In the genomic region with DNA sequence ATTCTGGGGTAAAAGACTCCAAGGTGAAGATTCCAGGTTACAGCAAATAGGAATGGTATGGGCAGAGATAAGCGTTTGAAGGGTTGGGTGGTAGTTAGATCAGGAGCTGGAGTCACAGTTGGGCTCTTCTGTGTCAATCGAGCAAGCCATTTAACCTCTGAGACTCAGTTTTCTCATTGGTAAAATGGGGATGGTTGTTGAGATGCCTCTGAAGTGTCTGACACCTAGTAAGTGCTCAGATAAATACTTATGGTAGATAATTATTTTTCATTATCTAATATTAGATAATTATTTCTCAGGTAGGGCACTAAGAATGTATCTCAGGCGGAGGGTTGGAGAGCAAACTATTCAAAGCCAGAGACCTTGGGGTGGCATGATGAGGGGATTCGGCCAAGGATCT, we compare ENCODE assay signal across 1 cellular context.
TF ChIP-seq lines count a peak whose summit lies in the region.

No MANE protein-coding gene starts in this region.

TF ChIP-seq in HCT116, 20 proteins besides CTCF, POLR2A, EP300 and RAD21 (continued from another document):
- no peak for TF ChIP-seq EZH2phosphoT487 (IDR thresholded peaks at IDR 0.05; ENCODE audit: borderline replicate concordance)
- TF ChIP-seq POLR2AphosphoS5 (IDR thresholded peaks at IDR 0.05; ENCODE audit: low read depth, low read length): no peak
- TF ChIP-seq, protein P1, sequence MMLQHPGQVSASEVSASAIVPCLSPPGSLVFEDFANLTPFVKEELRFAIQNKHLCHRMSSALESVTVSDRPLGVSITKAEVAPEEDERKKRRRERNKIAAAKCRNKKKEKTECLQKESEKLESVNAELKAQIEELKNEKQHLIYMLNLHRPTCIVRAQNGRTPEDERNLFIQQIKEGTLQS (IDR thresholded peaks at IDR 0.05): no peak
- no peak for TF ChIP-seq TCF7L2 (IDR thresholded peaks at IDR 0.05; ENCODE audit: borderline replicate concordance, extremely low read depth, insufficient read depth, insufficient read length)
- TF ChIP-seq ZFX (IDR thresholded peaks at IDR 0.05): no peak
- TF ChIP-seq EZH2 (IDR thresholded peaks at IDR 0.05): no peak
- TF ChIP-seq, protein P2, sequence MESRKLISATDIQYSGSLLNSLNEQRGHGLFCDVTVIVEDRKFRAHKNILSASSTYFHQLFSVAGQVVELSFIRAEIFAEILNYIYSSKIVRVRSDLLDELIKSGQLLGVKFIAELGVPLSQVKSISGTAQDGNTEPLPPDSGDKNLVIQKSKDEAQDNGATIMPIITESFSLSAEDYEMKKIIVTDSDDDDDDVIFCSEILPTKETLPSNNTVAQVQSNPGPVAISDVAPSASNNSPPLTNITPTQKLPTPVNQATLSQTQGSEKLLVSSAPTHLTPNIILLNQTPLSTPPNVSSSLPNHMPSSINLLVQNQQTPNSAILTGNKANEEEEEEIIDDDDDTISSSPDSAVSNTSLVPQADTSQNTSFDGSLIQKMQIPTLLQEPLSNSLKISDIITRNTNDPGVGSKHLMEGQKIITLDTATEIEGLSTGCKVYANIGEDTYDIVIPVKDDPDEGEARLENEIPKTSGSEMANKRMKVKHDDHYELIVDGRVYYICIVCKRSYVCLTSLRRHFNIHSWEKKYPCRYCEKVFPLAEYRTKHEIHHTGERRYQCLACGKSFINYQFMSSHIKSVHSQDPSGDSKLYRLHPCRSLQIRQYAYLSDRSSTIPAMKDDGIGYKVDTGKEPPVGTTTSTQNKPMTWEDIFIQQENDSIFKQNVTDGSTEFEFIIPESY (IDR thresholded peaks at IDR 0.05; ENCODE audit: extremely low read depth, insufficient replicate concordance, low read length): no peak
- no peak for TF ChIP-seq SP1 (IDR thresholded peaks at IDR 0.05; ENCODE audit: low read depth)
